19 cellular contexts compared by ENCODE assay signal in the genomic region with DNA sequence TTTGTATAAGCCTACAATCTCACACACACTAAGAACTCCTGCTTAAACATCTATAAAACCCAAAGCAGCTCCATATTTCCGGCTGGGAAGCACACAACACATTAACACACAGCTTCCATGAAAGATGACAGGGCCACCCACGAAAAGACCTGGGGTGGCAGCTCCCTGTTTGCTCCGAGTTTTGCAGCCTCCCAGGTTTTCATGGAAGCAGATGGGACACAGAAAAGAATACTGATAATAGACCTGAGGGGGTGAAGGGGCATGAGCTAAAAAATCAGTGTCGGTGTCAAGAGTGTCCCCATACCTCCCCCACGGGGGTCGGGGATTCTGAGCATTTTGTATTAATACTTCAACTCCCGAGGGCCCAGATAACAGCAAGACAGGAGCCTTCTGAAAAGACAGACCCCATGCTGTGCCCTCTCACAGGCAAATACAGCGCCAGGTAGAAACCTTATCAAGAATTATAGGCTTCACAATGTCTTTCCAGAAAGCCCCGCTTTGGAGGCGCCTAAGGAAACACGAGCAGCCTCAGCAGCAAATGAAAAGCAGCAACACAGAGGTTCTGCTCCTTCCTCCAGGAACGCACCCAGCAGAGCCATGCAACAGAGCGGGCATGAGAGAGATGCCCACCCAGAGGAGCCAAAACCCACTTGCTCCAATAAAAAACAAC. TPM values are rescaled to one million over a fixed set of nuclear protein-coding genes. Genes with fewer than 3 reads are reported as not detected.
DNase-seq lines count a peak whose midpoint lies in the region; ATAC-seq and TF ChIP-seq lines count a peak whose summit lies in the region.
"Had no signal": no experiment of that assay in that cellular context is flagged by ENCODE, and none has a peak within 500 bp of the region (broad histone marks: within the 10 kb centered on the region; RNA-seq: fewer than 3 reads in every experiment).

No MANE protein-coding gene starts in this region.

- CTCF ChIA-PET in activated CD4-positive, alpha-beta memory T cell treated with anti-CD3 and anti-CD28 coated beads for 36 hours (lab: Charles Lee), result no interaction called here

- H2BK120ac ChIP-seq in mesenchymal stem cell (ENCODE audit: low read depth, low read length), result no peak overlapping the region

- peaks cover 25 to 55% of the 10 kb centered on the region in 2 donors for H3K4me1 Mint-ChIP-seq in stimulated activated naive B cell treated with anti-CD40 and anti-IgM and Interleukin-4, amounts not matched to agents 10 μg/mL and 1 μg/mL and 100 μg/mL, for 72 hours
- no peaks in the 10 kb centered on the region for H3K4me1 Mint-ChIP-seq in activated CD4-positive, alpha-beta memory T cell treated with anti-CD3 and anti-CD28 coated beads for 36 hours (ENCODE audit: low read depth)

- intact Hi-C loops in body of pancreas (cut with DNase I), result no loop called here
- intact Hi-C loops in activated CD4-positive, alpha-beta memory T cell treated with anti-CD3 and anti-CD28 coated beads for 36 hours (cut with micrococcal nuclease), result no loop called here

- H3K9ac ChIP-seq in mesenchymal stem cell (ENCODE audit: low read length), result no peak overlapping the region

- no peak overlapping the region for H2BK12ac ChIP-seq in mesenchymal stem cell (ENCODE audit: low read length in 2 of 2)

- 82% methylated on average over 13 of the region's 13 CpGs for WGBS in mesenchymal stem cell
- WGBS in body of pancreas, 2 donors, result 76 to 80% methylated on average over 13 of the region's 13 CpGs

- TF ChIP-seq CTCF in RWPE2 (IDR thresholded peaks at IDR 0.05; ENCODE audit: poor library complexity, severe bottlenecking) (no peak), body of pancreas (IDR thresholded peaks at IDR 0.05) (no peak)

- no peaks in the 10 kb centered on the region for H3K9me3 ChIP-seq in RWPE2 (ENCODE audit: severe bottlenecking)
- H3K9me3 ChIP-seq in mesenchymal stem cell (ENCODE audit: control insufficient read depth, low read length), result no peaks in the 10 kb centered on the region
- H3K9me3 ChIP-seq in body of pancreas, result no peaks in the 10 kb centered on the region

- H4K8ac ChIP-seq in mesenchymal stem cell (ENCODE audit: low read length), result no peak overlapping the region

- no peak overlapping the region for H3K14ac ChIP-seq in mesenchymal stem cell (ENCODE audit: low read length in 2 of 2)

- no peak overlapping the region for H2BK5ac ChIP-seq in mesenchymal stem cell (ENCODE audit: low read depth, low read length, poor library complexity, severe bottlenecking)

- no peaks in the 10 kb centered on the region for H3K9me3 Mint-ChIP-seq in stimulated activated naive B cell treated with anti-CD40 and anti-IgM and Interleukin-4, amounts not matched to agents 10 μg/mL and 1 μg/mL and 100 μg/mL, for 72 hours
- H3K9me3 Mint-ChIP-seq in activated CD4-positive, alpha-beta memory T cell treated with anti-CD3 and anti-CD28 coated beads for 36 hours, result no peaks in the 10 kb centered on the region
- H3K9me3 Mint-ChIP-seq: activated T-cell treated with anti-CD3 and anti-CD28 coated beads, Interleukin-2, amount 50 U/mL, for 4 hours; GM23338 had no signal

- H2AK5ac ChIP-seq in mesenchymal stem cell (ENCODE audit: low read length, severe bottlenecking), result peak overlapping the region; percentile 25

- DNase-seq in D341Med (ENCODE audit: low spot score), result peak; percentile 41
- no peak for DNase-seq in RWPE2 (ENCODE audit: low spot score)
- DNase-seq in mesenchymal stem cell, result no peak
- no peak for DNase-seq in stimulated activated naive B cell treated with anti-CD40 and anti-IgM and Interleukin-4, amounts not matched to agents 10 μg/mL and 1 μg/mL and 100 μg/mL, for 72 hours
- DNase-seq in body of pancreas, result no peak
- no peak for DNase-seq in activated CD4-positive, alpha-beta memory T cell treated with anti-CD3 and anti-CD28 coated beads for 36 hours
- DNase-seq in activated effector memory CD4-positive, alpha-beta T cell treated with anti-CD3 and anti-CD28 coated beads, Interleukin-2, amount 50 U/mL, for 16 hours, result no peak
- DNase-seq: activated CD4-positive, alpha-beta T cell treated with anti-CD3 and anti-CD28 coated beads, Interleukin-2, amount 50 U/mL, for 1 hour; activated T-cell treated with anti-CD3 and anti-CD28 coated beads, Interleukin-2, amount 50 U/mL, for 4 hours; KBM-7; mesendoderm; NCI-H1092 treated with DMSO at 0.1 percent for 48 hours; stimulated activated CD4-positive, alpha-beta T cell treated with anti-CD3 and anti-CD28 coated beads, Interleukin-2, amount 100 ng/mL, for 48 hours; substantia nigra had no signal

- H3K27ac ChIP-seq in RWPE2 (ENCODE audit: poor library complexity, severe bottlenecking) (peak overlapping the region; percentile 69), mesenchymal stem cell (ENCODE audit: low read length, poor library complexity, severe bottlenecking) (peak overlapping the region; percentile 25), body of pancreas (no peak overlapping the region)
- H3K27ac ChIP-seq: HL-60 had no signal

- H3K27me3 ChIP-seq in RWPE2 (ENCODE audit: insufficient read depth, poor library complexity, severe bottlenecking) (no peaks in the 10 kb centered on the region), mesenchymal stem cell (ENCODE audit: control insufficient read depth in 1 of 2, insufficient read depth in 1 of 2, low read length in 2 of 2) (no peaks in the 10 kb centered on the region), body of pancreas (no peaks in the 10 kb centered on the region)

- peaks cover 20% of the 10 kb centered on the region for H3K36me3 ChIP-seq in RWPE2 (ENCODE audit: low read depth)
- H3K36me3 ChIP-seq in mesenchymal stem cell (ENCODE audit: control insufficient read depth in 1 of 2, insufficient read depth in 2 of 2, low read depth in 1 of 2, low read length in 2 of 2), result peaks cover 30 to 39% of the 10 kb centered on the region in 2 experiments
- H3K36me3 ChIP-seq in body of pancreas (replicated peaks in 1 of 2; ENCODE audit: insufficient read depth in 1 of 2, low read depth in 2 of 2), result peaks cover 0 to 10% of the 10 kb centered on the region in 2 donors

- H3K23ac ChIP-seq in mesenchymal stem cell (ENCODE audit: low read length in 2 of 2), result no peak overlapping the region

- ATAC-seq in RWPE2 (ENCODE audit: low read depth) (no peak), body of pancreas (no peak)
- ATAC-seq in stimulated activated naive B cell treated with anti-CD40 and anti-IgM and Interleukin-4, amounts not matched to agents 10 μg/mL and 1 μg/mL and 100 μg/mL, for 72 hours (replicated peaks), result no peak
- ATAC-seq: activated T-cell treated with anti-CD3 and anti-CD28 coated beads, Interleukin-2, amount 50 U/mL, for 4 hours; GM12878; GM23338 had no signal

- H3K4me2 ChIP-seq in mesenchymal stem cell (ENCODE audit: low read length, poor library complexity, severe bottlenecking), result no peak overlapping the region
- H3K4me2 ChIP-seq: GM23338 had no signal

- no peak overlapping the region for H4K91ac ChIP-seq in mesenchymal stem cell (ENCODE audit: low read length)

- H3K79me1 ChIP-seq in mesenchymal stem cell (replicated peaks; ENCODE audit: low read length, poor library complexity, severe bottlenecking), result peaks cover 34% of the 10 kb centered on the region

- no peak overlapping the region for H3K18ac ChIP-seq in mesenchymal stem cell (ENCODE audit: low read depth in 1 of 2, low read length in 2 of 2)

- H2BK15ac ChIP-seq in mesenchymal stem cell (ENCODE audit: low read depth, poor library complexity, severe bottlenecking), result no peak overlapping the region

- H3K27ac Mint-ChIP-seq in stimulated activated naive B cell treated with anti-CD40 and anti-IgM and Interleukin-4, amounts not matched to agents 10 μg/mL and 1 μg/mL and 100 μg/mL, for 72 hours, result peak overlapping the region; percentile 37
- no peak overlapping the region for H3K27ac Mint-ChIP-seq in activated CD4-positive, alpha-beta memory T cell treated with anti-CD3 and anti-CD28 coated beads for 36 hours
- H3K27ac Mint-ChIP-seq: activated naive CD8-positive, alpha-beta T cell; B cell; GM23338 had no signal

- peaks cover 24% of the 10 kb centered on the region for H3K4me1 ChIP-seq in RWPE2 (ENCODE audit: insufficient read depth, poor library complexity, severe bottlenecking)
- peaks cover 38% of the 10 kb centered on the region for H3K4me1 ChIP-seq in mesenchymal stem cell (ENCODE audit: control insufficient read depth, insufficient read depth, low read depth, low read length)
- H3K4me1 ChIP-seq in body of pancreas, result peaks cover 30% of the 10 kb centered on the region

- H3K4me3 ChIP-seq in RWPE2 (ENCODE audit: severe bottlenecking), result no peak overlapping the region
- no peak overlapping the region for H3K4me3 ChIP-seq in mesenchymal stem cell (ENCODE audit: insufficient read depth in 1 of 2, low read depth in 1 of 2, low read length in 2 of 2)
- no peak overlapping the region for H3K4me3 ChIP-seq in body of pancreas
- H3K4me3 ChIP-seq: GM12878, GM23338 had no signal

- no peaks in the 10 kb centered on the region for H3K27me3 Mint-ChIP-seq in stimulated activated naive B cell treated with anti-CD40 and anti-IgM and Interleukin-4, amounts not matched to agents 10 μg/mL and 1 μg/mL and 100 μg/mL, for 72 hours
- peaks cover 11% of the 10 kb centered on the region for H3K27me3 Mint-ChIP-seq in activated CD4-positive, alpha-beta memory T cell treated with anti-CD3 and anti-CD28 coated beads for 36 hours
- H3K27me3 Mint-ChIP-seq: activated naive CD8-positive, alpha-beta T cell; B cell had no signal

- POLR2A ChIA-PET in activated CD4-positive, alpha-beta memory T cell treated with anti-CD3 and anti-CD28 coated beads for 36 hours (lab: Charles Lee), result no interaction called here

- H3K4ac ChIP-seq in mesenchymal stem cell (ENCODE audit: low read depth in 1 of 2, low read length in 2 of 2), result no peak overlapping the region

- no peak overlapping the region for H2AFZ ChIP-seq in mesenchymal stem cell (ENCODE audit: low read depth, low read length)
- H2AFZ ChIP-seq: GM23338 had no signal

- H3K36me3 Mint-ChIP-seq in stimulated activated naive B cell treated with anti-CD40 and anti-IgM and Interleukin-4, amounts not matched to agents 10 μg/mL and 1 μg/mL and 100 μg/mL, for 72 hours, result peaks cover 17 to 25% of the 10 kb centered on the region in 2 donors
- no peaks in the 10 kb centered on the region for H3K36me3 Mint-ChIP-seq in activated CD4-positive, alpha-beta memory T cell treated with anti-CD3 and anti-CD28 coated beads for 36 hours

- no peak overlapping the region for H3K4me3 Mint-ChIP-seq in stimulated activated naive B cell treated with anti-CD40 and anti-IgM and Interleukin-4, amounts not matched to agents 10 μg/mL and 1 μg/mL and 100 μg/mL, for 72 hours
- H3K4me3 Mint-ChIP-seq in activated CD4-positive, alpha-beta memory T cell treated with anti-CD3 and anti-CD28 coated beads for 36 hours, result no peak overlapping the region
- H3K4me3 Mint-ChIP-seq: activated naive CD8-positive, alpha-beta T cell; activated T-cell treated with anti-CD3 and anti-CD28 coated beads, Interleukin-2, amount 50 U/mL, for 4 hours; B cell; GM23338 had no signal

- no peak for TF ChIP-seq POLR2A in body of pancreas (IDR thresholded peaks at IDR 0.05)

RNA-seq across cellular contexts. Expression of a gene that starts 50.5 kb away (rescaled TPM):
- 13.7 TPM for polyA plus RNA-seq in mesenchymal stem cell (2013, experiment 1 of 2)
- polyA plus RNA-seq in mesenchymal stem cell (2013, experiment 2 of 2), result 14.9 TPM
- total RNA-seq in body of pancreas, result 10 to 100 TPM; 13.5 to 16.5 TPM
- 1 to 10 TPM; 2.7 to 4.8 TPM for total RNA-seq in activated CD4-positive, alpha-beta memory T cell treated with anti-CD3 and anti-CD28 coated beads for 36 hours

Comparison
In these comparisons a context has a peak if more than half of its experiments do, and no peak if none do; other contexts are left out.
1. H3K27ac ChIP-seq: peak in RWPE2 (single experiment) and mesenchymal stem cell (single experiment); none in body of pancreas (0 of 4).